1 cellular context compared by ENCODE assay signal in genomic region chr1:206864939-206865671, GRCh38.
TF ChIP-seq lines count a peak whose summit lies in the region.

Gene IL20, plus strand, starts transcription at chr1:206865623. Its CDS starts 230 bp downstream, at chr1:206865853.

TF ChIP-seq in HCT116, 20 proteins besides CTCF, POLR2A, EP300 and RAD21 (continued from another document):
- TF ChIP-seq REST (IDR thresholded peaks at IDR 0.05; ENCODE audit: low read depth) (no peak), JUND (IDR thresholded peaks at IDR 0.05) (no peak), SRF (IDR thresholded peaks at IDR 0.05; ENCODE audit: low read depth) (no peak), ELF1 (IDR thresholded peaks at IDR 0.05; ENCODE audit: borderline replicate concordance, low read depth) (no peak), CBX3 (IDR thresholded peaks at IDR 0.05; ENCODE audit: low read depth) (no peak; the same call in 1 of the 2 replicates), ZNF274 (IDR thresholded peaks at IDR 0.05; ENCODE audit: low read depth, low read length) (no peak), POLR2AphosphoS5 (IDR thresholded peaks at IDR 0.05; ENCODE audit: low read depth, low read length) (no peak), EZH2phosphoT487 (IDR thresholded peaks at IDR 0.05; ENCODE audit: borderline replicate concordance) (no peak)
